Comparison of ENCODE assay signal across 38 cellular contexts in the genomic region with DNA sequence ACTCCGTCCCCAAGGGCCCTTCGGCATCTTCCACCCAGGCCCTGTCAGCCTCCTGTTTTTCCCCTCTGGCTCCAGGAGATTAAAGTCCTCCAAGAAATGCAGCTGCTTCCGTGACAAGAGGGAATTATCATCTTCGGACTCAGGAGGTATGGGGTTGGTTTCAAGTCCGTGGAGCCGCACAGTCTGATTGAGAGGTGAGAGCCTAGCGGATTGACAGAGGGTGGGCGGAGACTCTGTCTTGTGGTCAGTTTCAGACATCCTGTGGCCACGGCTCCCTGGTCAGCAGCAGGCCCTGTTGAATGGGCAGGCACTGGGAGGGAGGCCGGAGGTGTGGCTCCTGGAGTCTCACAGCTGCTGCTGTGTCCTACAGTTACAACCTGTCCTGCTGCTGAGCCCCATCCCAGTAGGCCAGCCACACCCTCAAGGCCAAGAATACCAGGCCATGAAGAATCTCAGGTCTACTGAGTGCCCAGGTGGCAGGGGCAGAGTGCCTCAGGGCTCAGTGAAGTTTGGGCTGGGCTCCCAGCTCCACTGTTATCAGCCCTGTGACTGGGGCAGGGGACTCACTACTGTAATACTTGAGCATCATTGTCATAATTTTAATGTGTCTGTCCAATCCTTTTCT. TPM values are rescaled to one million over a fixed set of nuclear protein-coding genes. Genes with fewer than 3 reads are reported as not detected.
"Had no signal": no experiment of that assay in that cellular context is flagged by ENCODE, and none has a peak within 500 bp of the region (broad histone marks: within the 10 kb centered on the region; RNA-seq: fewer than 3 reads in every experiment).

No MANE protein-coding gene starts in this region.

- H3K27ac Mint-ChIP-seq: activated B cell treated with CpG ODN at 0.5 μM for 24 hours; activated CD8-positive, alpha-beta T cell treated with anti-CD3 and anti-CD28 coated beads for 36 hours; activated naive CD8-positive, alpha-beta T cell; activated T-helper 17 cell treated with anti-CD3 and anti-CD28 coated beads, Interleukin-2, amount 50 U/mL, for 72 hours; T-helper 17 cell; T-helper 2 cell treated with Interferon-gamma antibody and Interleukin-4, amounts not matched to agents 5 μg/mL and 100 μg/mL, for 36 hours had no signal

- H3K4me1 ChIP-seq: body of pancreas, colonic mucosa, esophagus squamous epithelium, gastroesophageal sphincter had no signal

- H3K36me3 Mint-ChIP-seq: activated naive CD8-positive, alpha-beta T cell had no signal

- DNase-seq: activated B cell treated with CpG ODN at 0.5 μM for 24 hours; activated CD4-positive, alpha-beta T cell treated with anti-CD3 and anti-CD28 coated beads for 48 hours; activated CD4-positive, alpha-beta T cell treated with anti-CD3 and anti-CD28 coated beads, Interleukin-2, amount 50 U/mL, for 1 hour; activated CD4-positive, alpha-beta T cell treated with anti-CD3 and anti-CD28 coated beads, Interleukin-2, amount 50 U/mL, for 48 hours; activated CD8-positive, alpha-beta memory T cell treated with anti-CD3 and anti-CD28 coated beads for 24 hours; activated CD8-positive, alpha-beta T cell treated with anti-CD3 and anti-CD28 coated beads for 36 hours; activated effector memory CD4-positive, alpha-beta T cell treated with Interleukin-2 at 50 U/mL for 16 hours; activated gamma-delta T cell treated with Interleukin-2 at 50 U/mL for 16 hours; activated naive CD4-positive, alpha-beta T cell treated with anti-CD3 and anti-CD28 coated beads, Interleukin-2, amount 50 U/mL, for 16 hours; activated naive CD4-positive, alpha-beta T cell treated with Interleukin-2 at 50 U/mL for 16 hours; activated T-cell treated with anti-CD3 and anti-CD28 coated beads, Interleukin-2, amount 50 U/mL, for 4 hours; amniotic stem cell; anterior cingulate cortex; body of pancreas; central memory CD4-positive, alpha-beta T cell; cerebellar nuclear complex; colonic mucosa; effector CD8-positive, alpha-beta T cell; esophagus squamous epithelium; foreskin melanocyte; T-helper 1 cell; T-helper 17 cell; T1000; WERI-Rb-1 had no signal

- ATAC-seq: activated CD4-positive, CD25-positive, alpha-beta regulatory T cell treated with anti-CD3 and anti-CD28 coated beads, Interleukin-2, amount 50 U/mL, for 24 hours; activated CD8-positive, alpha-beta T cell treated with anti-CD3 and anti-CD28 coated beads for 36 hours; activated T-cell treated with anti-CD3 and anti-CD28 coated beads, Interleukin-2, amount 50 U/mL, for 4 hours; activated T-helper 17 cell treated with anti-CD3 and anti-CD28 coated beads, Interleukin-2, amount 50 U/mL, for 72 hours; body of pancreas; gastroesophageal sphincter; T-helper 17 cell had no signal

- H3K4me3 Mint-ChIP-seq: activated B cell treated with CpG ODN at 0.5 μM for 24 hours; activated CD8-positive, alpha-beta T cell treated with anti-CD3 and anti-CD28 coated beads for 36 hours; activated naive CD8-positive, alpha-beta T cell; activated T-cell treated with anti-CD3 and anti-CD28 coated beads, Interleukin-2, amount 50 U/mL, for 4 hours; activated T-helper 17 cell treated with anti-CD3 and anti-CD28 coated beads, Interleukin-2, amount 50 U/mL, for 72 hours; T-helper 17 cell; T-helper 2 cell treated with Interferon-gamma antibody and Interleukin-4, amounts not matched to agents 5 μg/mL and 100 μg/mL, for 36 hours had no signal

- H3K36me3 ChIP-seq: colonic mucosa, esophagus squamous epithelium, gastroesophageal sphincter, WERI-Rb-1 had no signal

- H3K4me1 Mint-ChIP-seq: activated B cell treated with CpG ODN at 0.5 μM for 24 hours; activated T-helper 17 cell treated with anti-CD3 and anti-CD28 coated beads, Interleukin-2, amount 50 U/mL, for 72 hours; T-helper 17 cell had no signal

- H3K4me3 ChIP-seq: body of pancreas, colonic mucosa, esophagus squamous epithelium, gastroesophageal sphincter had no signal

- H3K27me3 Mint-ChIP-seq: activated B cell treated with CpG ODN at 0.5 μM for 24 hours; activated CD8-positive, alpha-beta T cell treated with anti-CD3 and anti-CD28 coated beads for 36 hours; activated T-helper 17 cell treated with anti-CD3 and anti-CD28 coated beads, Interleukin-2, amount 50 U/mL, for 72 hours; T-helper 17 cell had no signal

- FAIRE-seq: endometrium, endothelial cell of umbilical vein had no signal

- H3K27ac ChIP-seq: body of pancreas, colonic mucosa, epithelial cell of prostate, esophagus squamous epithelium, gastroesophageal sphincter, WERI-Rb-1 had no signal

- H3K27me3 ChIP-seq: body of pancreas, colonic mucosa, esophagus squamous epithelium had no signal

- H3K9me3 ChIP-seq: body of pancreas, colonic mucosa had no signal

RNA-seq across cellular contexts. Expression of gene ZNF716, which starts 49.3 kb away (rescaled TPM):
- total RNA-seq: activated B cell treated with CpG ODN at 0.5 μM for 24 hours; activated CD8-positive, alpha-beta T cell treated with anti-CD3 and anti-CD28 coated beads for 36 hours; activated T-cell treated with anti-CD3 and anti-CD28 coated beads, Interleukin-2, amount 50 U/mL, for 4 hours; activated T-helper 17 cell treated with anti-CD3 and anti-CD28 coated beads, Interleukin-2, amount 50 U/mL, for 72 hours; body of pancreas; colonic mucosa; dermis microvascular lymphatic vessel endothelial cell; endothelial cell of umbilical vein; esophagus squamous epithelium; fibroblast of lung; fibroblast of villous mesenchyme; gastroesophageal sphincter; glomerular endothelial cell; T-helper 17 cell had no signal
- polyA plus RNA-seq: adipose tissue, endothelial cell of umbilical vein, esophagus, fibroblast of lung had no signal
